ENCODE assay signal across 1 cellular context in the genomic region with DNA sequence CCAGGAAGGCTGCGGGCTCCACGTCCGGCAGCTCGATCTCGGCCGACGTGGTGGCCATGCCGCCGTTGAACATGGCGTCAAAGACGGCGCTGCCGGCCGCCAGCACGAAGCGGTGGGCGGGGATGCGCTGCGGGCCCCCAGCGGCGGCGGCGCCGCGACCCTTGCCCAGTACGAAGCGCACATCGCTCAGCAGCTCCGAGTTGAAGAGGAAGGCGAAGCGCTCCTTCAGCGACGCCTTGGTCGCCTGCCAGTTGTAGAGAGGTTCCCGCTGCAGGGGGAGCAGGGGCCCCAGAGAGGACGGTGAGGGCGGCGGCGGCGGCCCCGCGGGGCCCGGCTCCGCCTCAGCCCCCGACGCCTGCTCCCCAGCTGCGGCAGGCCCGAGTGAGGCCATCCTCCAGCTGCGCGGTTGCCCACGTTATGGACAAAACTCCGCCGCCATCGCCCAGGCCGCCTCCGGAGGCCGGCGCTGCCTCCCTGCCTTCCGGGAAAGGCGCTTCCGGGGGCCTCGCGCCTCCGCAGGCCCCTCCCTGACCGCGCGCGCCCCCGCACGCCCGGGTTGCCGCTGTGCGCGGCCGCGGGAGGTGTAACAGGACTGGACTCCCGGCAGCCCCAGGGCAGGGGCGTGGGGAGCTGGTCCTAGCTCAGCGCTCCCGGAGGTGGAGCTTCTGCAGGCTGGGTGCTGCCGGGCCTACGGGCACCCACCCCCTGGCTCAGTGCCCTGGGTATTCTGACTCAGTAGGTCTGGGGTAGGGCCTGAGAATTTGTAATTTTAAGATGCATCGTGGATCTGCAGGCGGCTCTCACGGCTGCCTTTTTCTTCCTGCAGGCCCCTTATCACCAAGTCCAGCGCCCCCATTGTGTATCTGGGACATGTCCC.
TF ChIP-seq lines count a peak whose summit lies in the region.

A gene (minus strand): TSS at position 492 of the 877 bp plus-strand sequence. CDS start 101 bp downstream, at position 391.

TF ChIP-seq in HepG2, 621 proteins besides CTCF, POLR2A, EP300 and RAD21 (continued from another document and continues in another):
- TF ChIP-seq, protein P1, sequence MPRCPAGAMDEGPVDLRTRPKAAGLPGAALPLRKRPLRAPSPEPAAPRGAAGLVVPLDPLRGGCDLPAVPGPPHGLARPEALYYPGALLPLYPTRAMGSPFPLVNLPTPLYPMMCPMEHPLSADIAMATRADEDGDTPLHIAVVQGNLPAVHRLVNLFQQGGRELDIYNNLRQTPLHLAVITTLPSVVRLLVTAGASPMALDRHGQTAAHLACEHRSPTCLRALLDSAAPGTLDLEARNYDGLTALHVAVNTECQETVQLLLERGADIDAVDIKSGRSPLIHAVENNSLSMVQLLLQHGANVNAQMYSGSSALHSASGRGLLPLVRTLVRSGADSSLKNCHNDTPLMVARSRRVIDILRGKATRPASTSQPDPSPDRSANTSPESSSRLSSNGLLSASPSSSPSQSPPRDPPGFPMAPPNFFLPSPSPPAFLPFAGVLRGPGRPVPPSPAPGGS (CRISPR knock-in tag; IDR thresholded peaks at IDR 0.05): peak; percentile 77; the same call in 1 of the 2 replicates
- TF ChIP-seq MAFF (IDR thresholded peaks at IDR 0.05; ENCODE audit: low read depth, low read length) (no peak), PHF21A (CRISPR knock-in tag; IDR thresholded peaks at IDR 0.05) (peak; percentile 56; the same call in 1 of the 2 replicates), ZNF205 (CRISPR knock-in tag; IDR thresholded peaks at IDR 0.05) (no peak), SKI (IDR thresholded peaks at IDR 0.05; ENCODE audit: partially characterized antibody) (peak; percentile 19), ARNTL (CRISPR knock-in tag; IDR thresholded peaks at IDR 0.05) (0 out of 2 replicates have a peak, but pooled peaks have one; percentile 39), ZSCAN9 (CRISPR knock-in tag; IDR thresholded peaks at IDR 0.05; ENCODE audit: borderline replicate concordance) (peak; percentile 14; the same call in 1 of the 2 replicates), IKZF4 (CRISPR knock-in tag; IDR thresholded peaks at IDR 0.05; ENCODE audit: borderline replicate concordance, low read depth, not compliant biosample characterization) (peak; percentile 77), ZNF24 (IDR thresholded peaks at IDR 0.05) (no peak), NAIF1 (CRISPR knock-in tag; IDR thresholded peaks at IDR 0.05; ENCODE audit: borderline replicate concordance) (no peak), SNRNP70 (IDR thresholded peaks at IDR 0.05; ENCODE audit: low read depth, low read length) (no peak), GLI4 (CRISPR knock-in tag; IDR thresholded peaks at IDR 0.05; ENCODE audit: borderline replicate concordance) (peak; percentile 83; the same call in 1 of the 2 replicates), ZNF713 (CRISPR knock-in tag; IDR thresholded peaks at IDR 0.05) (no peak), FOXA3 (CRISPR knock-in tag; IDR thresholded peaks at IDR 0.05) (peak; percentile 72), CCDC6 (CRISPR knock-in tag; IDR thresholded peaks at IDR 0.05) (peak; percentile 50), RELA (CRISPR knock-in tag; IDR thresholded peaks at IDR 0.05) (no peak), ZNF335 (CRISPR knock-in tag; IDR thresholded peaks at IDR 0.05) (peak; percentile 80), STAT5B (CRISPR knock-in tag; IDR thresholded peaks at IDR 0.05) (no peak), CHCHD3 (CRISPR knock-in tag; IDR thresholded peaks at IDR 0.05) (no peak), SOX6 (IDR thresholded peaks at IDR 0.05) (no peak), SOX6 (CRISPR knock-in tag; IDR thresholded peaks at IDR 0.05) (peak; percentile 12; the same call in 1 of the 2 replicates), ELF3 (CRISPR knock-in tag; IDR thresholded peaks at IDR 0.05) (peak; percentile 92), SP2 (CRISPR knock-in tag; IDR thresholded peaks at IDR 0.05) (no peak), ZFP37 (CRISPR knock-in tag; IDR thresholded peaks at IDR 0.05; ENCODE audit: borderline replicate concordance) (no peak), RNF2 (conservative IDR thresholded peaks at IDR 0.05; ENCODE audit: low read depth) (0 out of 2 replicates have a peak, but pooled peaks have one; percentile 65), HNRNPK (IDR thresholded peaks at IDR 0.05; ENCODE audit: low read depth, low read length, poor library complexity, severe bottlenecking) (no peak), ZNF616 (CRISPR knock-in tag; IDR thresholded peaks at IDR 0.05; ENCODE audit: low read depth) (no peak), ZSCAN20 (CRISPR knock-in tag; IDR thresholded peaks at IDR 0.05; ENCODE audit: borderline replicate concordance) (no peak; the same call in 1 of the 2 replicates), NFE2 (CRISPR knock-in tag; IDR thresholded peaks at IDR 0.05) (no peak), HDAC2 (CRISPR knock-in tag; IDR thresholded peaks at IDR 0.05) (no peak), HES4 (CRISPR knock-in tag; IDR thresholded peaks at IDR 0.05; ENCODE audit: borderline replicate concordance) (peak; percentile 45; the same call in 1 of the 2 replicates), ARID2 (CRISPR knock-in tag; IDR thresholded peaks at IDR 0.05; ENCODE audit: borderline replicate concordance) (no peak), FOXP1 (IDR thresholded peaks at IDR 0.05) (no peak), FOXP1 (CRISPR knock-in tag; IDR thresholded peaks at IDR 0.05) (no peak), STAG1 (CRISPR knock-in tag; IDR thresholded peaks at IDR 0.05) (peak; percentile 16), ZMYM4 (CRISPR knock-in tag; IDR thresholded peaks at IDR 0.05) (peak; percentile 82; the same call in 1 of the 2 replicates), JUND (CRISPR knock-in tag; IDR thresholded peaks at IDR 0.05) (no peak; the same call in 1 of the 2 replicates), ZNF432 (CRISPR knock-in tag; IDR thresholded peaks at IDR 0.05; ENCODE audit: borderline replicate concordance) (no peak), TCF12 (IDR thresholded peaks at IDR 0.05) (no peak), TCF12 (CRISPR knock-in tag; IDR thresholded peaks at IDR 0.05) (peak; percentile 72; the same call in 1 of the 2 replicates)
- TF ChIP-seq, protein P2, sequence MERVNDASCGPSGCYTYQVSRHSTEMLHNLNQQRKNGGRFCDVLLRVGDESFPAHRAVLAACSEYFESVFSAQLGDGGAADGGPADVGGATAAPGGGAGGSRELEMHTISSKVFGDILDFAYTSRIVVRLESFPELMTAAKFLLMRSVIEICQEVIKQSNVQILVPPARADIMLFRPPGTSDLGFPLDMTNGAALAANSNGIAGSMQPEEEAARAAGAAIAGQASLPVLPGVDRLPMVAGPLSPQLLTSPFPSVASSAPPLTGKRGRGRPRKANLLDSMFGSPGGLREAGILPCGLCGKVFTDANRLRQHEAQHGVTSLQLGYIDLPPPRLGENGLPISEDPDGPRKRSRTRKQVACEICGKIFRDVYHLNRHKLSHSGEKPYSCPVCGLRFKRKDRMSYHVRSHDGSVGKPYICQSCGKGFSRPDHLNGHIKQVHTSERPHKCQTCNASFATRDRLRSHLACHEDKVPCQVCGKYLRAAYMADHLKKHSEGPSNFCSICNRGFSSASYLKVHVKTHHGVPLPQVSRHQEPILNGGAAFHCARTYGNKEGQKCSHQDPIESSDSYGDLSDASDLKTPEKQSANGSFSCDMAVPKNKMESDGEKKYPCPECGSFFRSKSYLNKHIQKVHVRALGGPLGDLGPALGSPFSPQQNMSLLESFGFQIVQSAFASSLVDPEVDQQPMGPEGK (CRISPR knock-in tag; IDR thresholded peaks at IDR 0.05): peak; percentile 99
- TF ChIP-seq, protein P3, sequence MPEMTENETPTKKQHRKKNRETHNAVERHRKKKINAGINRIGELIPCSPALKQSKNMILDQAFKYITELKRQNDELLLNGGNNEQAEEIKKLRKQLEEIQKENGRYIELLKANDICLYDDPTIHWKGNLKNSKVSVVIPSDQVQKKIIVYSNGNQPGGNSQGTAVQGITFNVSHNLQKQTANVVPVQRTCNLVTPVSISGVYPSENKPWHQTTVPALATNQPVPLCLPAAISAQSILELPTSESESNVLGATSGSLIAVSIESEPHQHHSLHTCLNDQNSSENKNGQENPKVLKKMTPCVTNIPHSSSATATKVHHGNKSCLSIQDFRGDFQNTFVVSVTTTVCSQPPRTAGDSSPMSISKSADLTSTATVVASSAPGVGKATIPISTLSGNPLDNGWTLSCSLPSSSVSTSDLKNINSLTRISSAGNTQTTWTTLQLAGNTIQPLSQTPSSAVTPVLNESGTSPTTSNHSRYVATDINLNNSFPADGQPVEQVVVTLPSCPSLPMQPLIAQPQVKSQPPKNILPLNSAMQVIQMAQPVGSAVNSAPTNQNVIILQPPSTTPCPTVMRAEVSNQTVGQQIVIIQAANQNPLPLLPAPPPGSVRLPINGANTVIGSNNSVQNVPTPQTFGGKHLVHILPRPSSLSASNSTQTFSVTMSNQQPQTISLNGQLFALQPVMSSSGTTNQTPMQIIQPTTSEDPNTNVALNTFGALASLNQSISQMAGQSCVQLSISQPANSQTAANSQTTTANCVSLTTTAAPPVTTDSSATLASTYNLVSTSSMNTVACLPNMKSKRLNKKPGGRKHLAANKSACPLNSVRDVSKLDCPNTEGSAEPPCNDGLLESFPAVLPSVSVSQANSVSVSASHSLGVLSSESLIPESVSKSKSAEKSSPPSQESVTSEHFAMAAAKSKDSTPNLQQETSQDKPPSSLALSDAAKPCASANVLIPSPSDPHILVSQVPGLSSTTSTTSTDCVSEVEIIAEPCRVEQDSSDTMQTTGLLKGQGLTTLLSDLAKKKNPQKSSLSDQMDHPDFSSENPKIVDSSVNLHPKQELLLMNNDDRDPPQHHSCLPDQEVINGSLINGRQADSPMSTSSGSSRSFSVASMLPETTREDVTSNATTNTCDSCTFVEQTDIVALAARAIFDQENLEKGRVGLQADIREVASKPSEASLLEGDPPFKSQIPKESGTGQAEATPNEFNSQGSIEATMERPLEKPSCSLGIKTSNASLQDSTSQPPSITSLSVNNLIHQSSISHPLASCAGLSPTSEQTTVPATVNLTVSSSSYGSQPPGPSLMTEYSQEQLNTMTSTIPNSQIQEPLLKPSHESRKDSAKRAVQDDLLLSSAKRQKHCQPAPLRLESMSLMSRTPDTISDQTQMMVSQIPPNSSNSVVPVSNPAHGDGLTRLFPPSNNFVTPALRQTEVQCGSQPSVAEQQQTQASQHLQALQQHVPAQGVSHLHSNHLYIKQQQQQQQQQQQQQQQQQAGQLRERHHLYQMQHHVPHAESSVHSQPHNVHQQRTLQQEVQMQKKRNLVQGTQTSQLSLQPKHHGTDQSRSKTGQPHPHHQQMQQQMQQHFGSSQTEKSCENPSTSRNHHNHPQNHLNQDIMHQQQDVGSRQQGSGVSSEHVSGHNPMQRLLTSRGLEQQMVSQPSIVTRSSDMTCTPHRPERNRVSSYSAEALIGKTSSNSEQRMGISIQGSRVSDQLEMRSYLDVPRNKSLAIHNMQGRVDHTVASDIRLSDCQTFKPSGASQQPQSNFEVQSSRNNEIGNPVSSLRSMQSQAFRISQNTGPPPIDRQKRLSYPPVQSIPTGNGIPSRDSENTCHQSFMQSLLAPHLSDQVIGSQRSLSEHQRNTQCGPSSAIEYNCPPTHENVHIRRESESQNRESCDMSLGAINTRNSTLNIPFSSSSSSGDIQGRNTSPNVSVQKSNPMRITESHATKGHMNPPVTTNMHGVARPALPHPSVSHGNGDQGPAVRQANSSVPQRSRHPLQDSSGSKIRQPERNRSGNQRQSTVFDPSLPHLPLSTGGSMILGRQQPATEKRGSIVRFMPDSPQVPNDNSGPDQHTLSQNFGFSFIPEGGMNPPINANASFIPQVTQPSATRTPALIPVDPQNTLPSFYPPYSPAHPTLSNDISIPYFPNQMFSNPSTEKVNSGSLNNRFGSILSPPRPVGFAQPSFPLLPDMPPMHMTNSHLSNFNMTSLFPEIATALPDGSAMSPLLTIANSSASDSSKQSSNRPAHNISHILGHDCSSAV (CRISPR knock-in tag; IDR thresholded peaks at IDR 0.05; ENCODE audit: borderline replicate concordance): no peak
- TF ChIP-seq, protein P4, sequence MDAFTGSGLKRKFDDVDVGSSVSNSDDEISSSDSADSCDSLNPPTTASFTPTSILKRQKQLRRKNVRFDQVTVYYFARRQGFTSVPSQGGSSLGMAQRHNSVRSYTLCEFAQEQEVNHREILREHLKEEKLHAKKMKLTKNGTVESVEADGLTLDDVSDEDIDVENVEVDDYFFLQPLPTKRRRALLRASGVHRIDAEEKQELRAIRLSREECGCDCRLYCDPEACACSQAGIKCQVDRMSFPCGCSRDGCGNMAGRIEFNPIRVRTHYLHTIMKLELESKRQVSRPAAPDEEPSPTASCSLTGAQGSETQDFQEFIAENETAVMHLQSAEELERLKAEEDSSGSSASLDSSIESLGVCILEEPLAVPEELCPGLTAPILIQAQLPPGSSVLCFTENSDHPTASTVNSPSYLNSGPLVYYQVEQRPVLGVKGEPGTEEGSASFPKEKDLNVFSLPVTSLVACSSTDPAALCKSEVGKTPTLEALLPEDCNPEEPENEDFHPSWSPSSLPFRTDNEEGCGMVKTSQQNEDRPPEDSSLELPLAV (CRISPR knock-in tag; conservative IDR thresholded peaks at IDR 0.05; ENCODE audit: low read depth): no peak
- TF ChIP-seq, protein P5, sequence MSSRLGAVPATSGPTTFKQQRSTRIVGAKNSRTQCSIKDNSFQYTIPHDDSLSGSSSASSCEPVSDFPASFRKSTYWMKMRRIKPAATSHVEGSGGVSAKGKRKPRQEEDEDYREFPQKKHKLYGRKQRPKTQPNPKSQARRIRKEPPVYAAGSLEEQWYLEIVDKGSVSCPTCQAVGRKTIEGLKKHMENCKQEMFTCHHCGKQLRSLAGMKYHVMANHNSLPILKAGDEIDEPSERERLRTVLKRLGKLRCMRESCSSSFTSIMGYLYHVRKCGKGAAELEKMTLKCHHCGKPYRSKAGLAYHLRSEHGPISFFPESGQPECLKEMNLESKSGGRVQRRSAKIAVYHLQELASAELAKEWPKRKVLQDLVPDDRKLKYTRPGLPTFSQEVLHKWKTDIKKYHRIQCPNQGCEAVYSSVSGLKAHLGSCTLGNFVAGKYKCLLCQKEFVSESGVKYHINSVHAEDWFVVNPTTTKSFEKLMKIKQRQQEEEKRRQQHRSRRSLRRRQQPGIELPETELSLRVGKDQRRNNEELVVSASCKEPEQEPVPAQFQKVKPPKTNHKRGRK (CRISPR knock-in tag; IDR thresholded peaks at IDR 0.05): no peak
- TF ChIP-seq, protein P6, sequence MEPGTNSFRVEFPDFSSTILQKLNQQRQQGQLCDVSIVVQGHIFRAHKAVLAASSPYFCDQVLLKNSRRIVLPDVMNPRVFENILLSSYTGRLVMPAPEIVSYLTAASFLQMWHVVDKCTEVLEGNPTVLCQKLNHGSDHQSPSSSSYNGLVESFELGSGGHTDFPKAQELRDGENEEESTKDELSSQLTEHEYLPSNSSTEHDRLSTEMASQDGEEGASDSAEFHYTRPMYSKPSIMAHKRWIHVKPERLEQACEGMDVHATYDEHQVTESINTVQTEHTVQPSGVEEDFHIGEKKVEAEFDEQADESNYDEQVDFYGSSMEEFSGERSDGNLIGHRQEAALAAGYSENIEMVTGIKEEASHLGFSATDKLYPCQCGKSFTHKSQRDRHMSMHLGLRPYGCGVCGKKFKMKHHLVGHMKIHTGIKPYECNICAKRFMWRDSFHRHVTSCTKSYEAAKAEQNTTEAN (CRISPR knock-in tag; conservative IDR thresholded peaks at IDR 0.05): peak; percentile 66; the same call in 1 of the 2 replicates
